ENCODE assay signal across 35 cellular contexts in genomic region chr3:46131884-46132478, GRCh38.
"Had no signal": no experiment of that assay in that cellular context is flagged by ENCODE, and none has a peak within 500 bp of the region (broad histone marks: within the 10 kb centered on the region; RNA-seq: fewer than 3 reads in every experiment).

No MANE protein-coding gene starts in this region.

- H3K27ac Mint-ChIP-seq: activated B cell treated with CpG ODN at 0.5 μM for 24 hours; activated CD4-positive, alpha-beta memory T cell treated with anti-CD3 and anti-CD28 coated beads for 36 hours; activated naive CD4-positive, alpha-beta T cell treated with anti-CD3 and anti-CD28 coated beads for 36 hours; activated naive CD4-positive, alpha-beta T cell treated with anti-CD3 and anti-CD28 coated beads, Interleukin-2, amount 50 U/mL, for 72 hours; activated T-helper 1 cell treated with anti-CD3 and anti-CD28 coated beads, Interleukin-12 subunit alpha, Interleukin-12 subunit beta, Interleukin-2, Interleukin-4 antibody, amounts not matched to agents 30 ng/mL and 10 ng/mL and 1 ng/mL, durations not matched to agents 14 hours and 24 hours and 36 hours; T-cell had no signal

- H3K9me3 Mint-ChIP-seq: activated B cell treated with CpG ODN at 0.5 μM for 24 hours; activated CD4-positive, alpha-beta memory T cell treated with anti-CD3 and anti-CD28 coated beads for 36 hours; activated naive CD4-positive, alpha-beta T cell treated with anti-CD3 and anti-CD28 coated beads for 36 hours; activated naive CD4-positive, alpha-beta T cell treated with anti-CD3 and anti-CD28 coated beads, Interleukin-2, amount 50 U/mL, for 72 hours; activated T-cell treated with anti-CD3 and anti-CD28 coated beads, Interleukin-2, amount 50 U/mL, for 4 hours; activated T-helper 1 cell treated with anti-CD3 and anti-CD28 coated beads, Interleukin-12 subunit alpha, Interleukin-12 subunit beta, Interleukin-2, Interleukin-4 antibody, amounts not matched to agents 30 ng/mL and 10 ng/mL and 1 ng/mL, durations not matched to agents 14 hours and 24 hours and 36 hours; T-cell had no signal

- H3K4me1 ChIP-seq: adrenal gland had no signal

- H3K4me3 Mint-ChIP-seq: activated B cell treated with CpG ODN at 0.5 μM for 24 hours; activated CD4-positive, alpha-beta memory T cell treated with anti-CD3 and anti-CD28 coated beads for 36 hours; activated naive CD4-positive, alpha-beta T cell treated with anti-CD3 and anti-CD28 coated beads for 36 hours; activated T-cell treated with anti-CD3 and anti-CD28 coated beads, Interleukin-2, amount 50 U/mL, for 4 hours; activated T-helper 1 cell treated with anti-CD3 and anti-CD28 coated beads, Interleukin-12 subunit alpha, Interleukin-12 subunit beta, Interleukin-2, Interleukin-4 antibody, amounts not matched to agents 30 ng/mL and 10 ng/mL and 1 ng/mL, durations not matched to agents 14 hours and 24 hours and 36 hours; T-cell had no signal

- DNase-seq: activated B cell treated with CpG ODN at 0.5 μM for 24 hours; activated CD4-positive, alpha-beta memory T cell treated with anti-CD3 and anti-CD28 coated beads for 36 hours; activated CD4-positive, alpha-beta T cell treated with anti-CD3 and anti-CD28 coated beads for 4 hours; activated CD4-positive, alpha-beta T cell treated with anti-CD3 and anti-CD28 coated beads, Interleukin-2, amount 50 U/mL, for 1 hour; activated CD4-positive, CD25-positive, alpha-beta regulatory T cell treated with anti-CD3 and anti-CD28 coated beads, Interleukin-2, amount 50 U/mL, for 72 hours; activated CD8-positive, alpha-beta memory T cell treated with anti-CD3 and anti-CD28 coated beads, Interleukin-2, amount 50 U/mL, for 4 hours; activated gamma-delta T cell treated with Interleukin-2 at 50 U/mL for 16 hours; activated naive CD4-positive, alpha-beta T cell treated with anti-CD3 and anti-CD28 coated beads for 36 hours; activated T-cell treated with anti-CD3 and anti-CD28 coated beads for 4 hours; activated T-cell treated with anti-CD3 and anti-CD28 coated beads, Interleukin-2, amount 50 U/mL, for 4 hours; adrenal gland; brain microvascular endothelial cell; NCI-H1092 treated with DMSO at 0.1 percent for 48 hours; NCI-H1417; NCI-H146; NCI-H187; NCI-H2029 treated with DMSO at 0.1 percent for 48 hours; NCI-H2107; NCI-H2171; NCI-H510A; NCI-H526; NCI-H748 treated with DMSO at 0.1 percent for 48 hours; NK-92 treated with Interleukin-12 subunit alpha and Interleukin-12 subunit beta, amount 100 ng/mL, for 24 hours; PC-3; Peyer's patch; SHP77 treated with DMSO at 0.1 percent for 48 hours; T-cell; T-helper 2 cell; T-helper 9 cell had no signal

- H3K36me3 ChIP-seq: adrenal gland, brain microvascular endothelial cell, Peyer's patch, SJSA1 had no signal

- H3K4me3 ChIP-seq: adrenal gland, Peyer's patch, SJSA1 had no signal

- ATAC-seq: activated naive CD4-positive, alpha-beta T cell treated with anti-CD3 and anti-CD28 coated beads, Interleukin-2, amount 50 U/mL, for 72 hours; activated T-cell treated with anti-CD3 and anti-CD28 coated beads, Interleukin-2, amount 50 U/mL, for 4 hours; PC-3; SK-N-SH treated with all-trans-retinoic acid at 6 μM for 48 hours; T-cell had no signal

- H3K4me2 ChIP-seq: KMS-11 had no signal

- H3K9ac ChIP-seq: KMS-11 had no signal

- H3K27me3 ChIP-seq: adrenal gland, brain microvascular endothelial cell, Peyer's patch, SJSA1 had no signal

- H3K4me1 Mint-ChIP-seq: activated B cell treated with CpG ODN at 0.5 μM for 24 hours had no signal

- H3K9me3 ChIP-seq: adrenal gland, Peyer's patch, SJSA1 had no signal

- H3K36me3 Mint-ChIP-seq: activated CD4-positive, alpha-beta memory T cell treated with anti-CD3 and anti-CD28 coated beads for 36 hours; activated naive CD4-positive, alpha-beta T cell treated with anti-CD3 and anti-CD28 coated beads, Interleukin-2, amount 50 U/mL, for 72 hours; T-cell had no signal

- H3K27ac ChIP-seq: brain microvascular endothelial cell, KMS-11, Peyer's patch, SJSA1, VCaP had no signal

- H3K27me3 Mint-ChIP-seq: activated B cell treated with CpG ODN at 0.5 μM for 24 hours; activated CD4-positive, alpha-beta memory T cell treated with anti-CD3 and anti-CD28 coated beads for 36 hours had no signal
